ENCODE assay signal across 13 cellular contexts in the genomic region with DNA sequence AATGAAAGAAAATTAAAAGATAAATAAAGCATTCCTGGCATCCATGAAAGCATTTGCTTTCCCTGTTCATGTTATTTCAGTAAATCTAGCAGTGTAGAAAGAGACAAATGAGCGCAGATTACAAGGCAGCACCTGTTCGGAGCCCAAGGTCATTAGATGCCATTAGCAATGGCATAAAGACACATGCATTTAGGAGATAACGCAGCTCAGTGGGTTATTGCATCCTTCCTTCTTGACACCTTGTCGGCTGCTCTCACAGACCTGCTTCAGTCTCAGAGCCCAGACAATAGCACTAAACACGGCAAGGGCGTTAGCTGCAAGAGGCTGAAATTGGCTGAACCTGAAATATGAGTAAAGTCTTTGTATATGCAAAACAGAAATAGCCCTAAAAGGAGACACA.
A peak's percentile ranks its signal among the peaks of the same experiment; 100 is the strongest.
DNase-seq lines count a peak whose midpoint lies in the region; ATAC-seq and TF ChIP-seq lines count a peak whose summit lies in the region.
"Had no signal": no experiment of that assay in that cellular context is flagged by ENCODE, and none has a peak within 500 bp of the region (broad histone marks: within the 10 kb centered on the region; RNA-seq: fewer than 3 reads in every experiment).

No MANE protein-coding gene starts in this region.

- peaks cover 12% of the 10 kb centered on the region for H3K4me1 ChIP-seq in CD8-positive, alpha-beta T cell (ENCODE audit: insufficient read depth, low read length)
- H3K4me1 ChIP-seq: Caco-2 had no signal

- no peaks in the 10 kb centered on the region for H3K9me3 Mint-ChIP-seq in CD8-positive, alpha-beta T cell
- H3K9me3 Mint-ChIP-seq in IgD-negative memory B cell, result no peaks in the 10 kb centered on the region
- no peaks in the 10 kb centered on the region for H3K9me3 Mint-ChIP-seq in memory B cell

- intact Hi-C loops in CD8-positive, alpha-beta T cell (cut with DNase I, micrococcal nuclease), result no loop called here

- DNase-seq in CD8-positive, alpha-beta T cell, result no peak
- DNase-seq in NCI-H526 treated with DMSO at 0.1 percent for 48 hours (lab: John Stamatoyannopoulos, UW) (peak; percentile 84), memory B cell (ENCODE audit: low spot score in 2 of 2) (no peak), WERI-Rb-1 (no peak), ecto neural progenitor cell (ENCODE audit: low spot score) (no peak)
- DNase-seq in stimulated activated CD4-positive, alpha-beta T cell treated with anti-CD3 and anti-CD28 coated beads, Interleukin-4, amount 100 ng/mL, for 24 hours, result no peak
- DNase-seq: Caco-2, NCI-H1105 treated with DMSO at 0.1 percent for 48 hours, NCI-H345, SHP77 treated with DMSO at 0.1 percent for 48 hours had no signal

- peak overlapping the region; percentile 25 for H3K27ac Mint-ChIP-seq in CD8-positive, alpha-beta T cell
- H3K27ac Mint-ChIP-seq in IgD-negative memory B cell, result peak overlapping the region in 2 of 3 donors; percentile 53 to 76
- H3K27ac Mint-ChIP-seq in memory B cell, result peak overlapping the region; percentile 51

- H3K36me3 Mint-ChIP-seq in CD8-positive, alpha-beta T cell, result peaks cover 7% of the 10 kb centered on the region
- no peaks in the 10 kb centered on the region for H3K36me3 Mint-ChIP-seq in IgD-negative memory B cell
- peaks cover 4% of the 10 kb centered on the region for H3K36me3 Mint-ChIP-seq in memory B cell

- H3K4me3 Mint-ChIP-seq in CD8-positive, alpha-beta T cell, result no peak overlapping the region
- H3K4me3 Mint-ChIP-seq in IgD-negative memory B cell (no peak overlapping the region), memory B cell (no peak overlapping the region)

- ATAC-seq in CD8-positive, alpha-beta T cell, result no peak
- ATAC-seq in memory B cell (ENCODE audit: low read depth), result no peak

- H3K27me3 Mint-ChIP-seq in CD8-positive, alpha-beta T cell (ENCODE audit: low read depth), result no peaks in the 10 kb centered on the region
- no peaks in the 10 kb centered on the region for H3K27me3 Mint-ChIP-seq in IgD-negative memory B cell
- H3K27me3 Mint-ChIP-seq in memory B cell, result no peaks in the 10 kb centered on the region

- H3K4me1 Mint-ChIP-seq in CD8-positive, alpha-beta T cell (ENCODE audit: low read depth), result peaks cover 34% of the 10 kb centered on the region
- H3K4me1 Mint-ChIP-seq in IgD-negative memory B cell (peaks cover 7 to 44% (median 33%) of the 10 kb centered on the region in 3 donors), memory B cell (peaks cover 11% of the 10 kb centered on the region)

- H3K27me3 ChIP-seq in CD8-positive, alpha-beta T cell (ENCODE audit: insufficient read depth, low read length), result no peaks in the 10 kb centered on the region
- no peaks in the 10 kb centered on the region for H3K27me3 ChIP-seq in WERI-Rb-1 (ENCODE audit: insufficient read depth, low read depth, severe bottlenecking)
- H3K27me3 ChIP-seq: BLaER1 had no signal

- no peaks in the 10 kb centered on the region for H3K9me3 ChIP-seq in CD8-positive, alpha-beta T cell (ENCODE audit: low read length)
- no peaks in the 10 kb centered on the region for H3K9me3 ChIP-seq in WERI-Rb-1 (ENCODE audit: severe bottlenecking)
- H3K9me3 ChIP-seq: BLaER1, Caco-2 had no signal

- POLR2A ChIA-PET in CD8-positive, alpha-beta T cell (lab: Charles Lee), result no interaction called here

- no peak for TF ChIP-seq CTCF in CD8-positive, alpha-beta T cell (IDR thresholded peaks at IDR 0.05)
- no peak for TF ChIP-seq CTCF in WERI-Rb-1 (IDR thresholded peaks at IDR 0.05; ENCODE audit: low read depth, low read length)

- CTCF ChIA-PET in CD8-positive, alpha-beta T cell (lab: Charles Lee), result no interaction called here

- no peak overlapping the region for H3K27ac ChIP-seq in CD8-positive, alpha-beta T cell (ENCODE audit: low read depth, low read length)
- H3K27ac ChIP-seq in WERI-Rb-1, result no peak overlapping the region
- H3K27ac ChIP-seq: BLaER1, KMS-11 had no signal

- H3K4me3 ChIP-seq in CD8-positive, alpha-beta T cell (ENCODE audit: low read depth, low read length), result no peak overlapping the region
- H3K4me3 ChIP-seq in WERI-Rb-1 (ENCODE audit: low read depth, low read length), result no peak overlapping the region
- H3K4me3 ChIP-seq: BLaER1 had no signal

- no peaks in the 10 kb centered on the region for H3K36me3 ChIP-seq in CD8-positive, alpha-beta T cell (ENCODE audit: insufficient read depth, low read length)
- H3K36me3 ChIP-seq in WERI-Rb-1, result no peaks in the 10 kb centered on the region
- H3K36me3 ChIP-seq: BLaER1 had no signal
